In the genomic region with DNA sequence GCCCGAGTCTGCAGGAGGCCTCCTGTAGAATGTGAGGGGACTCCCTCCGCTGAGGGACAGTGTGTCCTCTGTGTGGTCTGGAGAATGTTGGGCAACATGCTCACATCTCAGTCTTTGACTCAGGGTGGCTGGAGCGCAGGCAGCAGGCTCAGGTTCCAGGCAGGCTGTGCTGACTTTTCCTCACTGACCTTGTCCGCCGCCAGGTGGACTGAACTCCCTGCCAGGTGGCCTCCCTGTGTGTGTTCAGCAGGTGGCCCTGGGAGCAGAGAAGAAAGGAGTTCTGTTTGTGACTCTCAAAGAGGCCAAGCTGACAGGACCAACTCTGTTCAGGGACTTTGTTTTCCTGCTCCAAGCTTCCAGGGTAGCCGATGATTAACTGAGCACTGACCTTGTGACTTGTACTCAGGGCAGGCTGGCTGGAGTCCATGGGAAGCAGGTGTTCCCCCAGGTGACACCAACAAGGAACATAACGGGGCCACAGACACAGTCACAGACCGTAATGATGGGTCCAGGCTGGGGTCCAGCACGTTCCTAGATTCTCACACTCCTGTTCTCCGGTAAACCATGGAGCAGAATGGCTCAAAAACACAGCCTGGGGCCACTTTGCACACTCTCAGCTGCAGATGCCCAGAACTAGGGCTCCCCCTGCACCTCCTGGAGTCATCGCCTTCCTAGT, we compare ENCODE assay signal across 1 cellular context.
TF ChIP-seq lines count a peak whose summit lies in the region.

No MANE protein-coding gene starts in this region.

TF ChIP-seq in HepG2, 621 proteins besides CTCF, POLR2A, EP300 and RAD21 (continued from another document and continues in another):
- no peak for TF ChIP-seq ZNF646 (CRISPR knock-in tag; IDR thresholded peaks at IDR 0.05)
- TF ChIP-seq SP5 (CRISPR knock-in tag; IDR thresholded peaks at IDR 0.05; ENCODE audit: borderline replicate concordance, low read depth): no peak
- no peak for TF ChIP-seq PBX2 (CRISPR knock-in tag; IDR thresholded peaks at IDR 0.05)
- TF ChIP-seq, protein P1, sequence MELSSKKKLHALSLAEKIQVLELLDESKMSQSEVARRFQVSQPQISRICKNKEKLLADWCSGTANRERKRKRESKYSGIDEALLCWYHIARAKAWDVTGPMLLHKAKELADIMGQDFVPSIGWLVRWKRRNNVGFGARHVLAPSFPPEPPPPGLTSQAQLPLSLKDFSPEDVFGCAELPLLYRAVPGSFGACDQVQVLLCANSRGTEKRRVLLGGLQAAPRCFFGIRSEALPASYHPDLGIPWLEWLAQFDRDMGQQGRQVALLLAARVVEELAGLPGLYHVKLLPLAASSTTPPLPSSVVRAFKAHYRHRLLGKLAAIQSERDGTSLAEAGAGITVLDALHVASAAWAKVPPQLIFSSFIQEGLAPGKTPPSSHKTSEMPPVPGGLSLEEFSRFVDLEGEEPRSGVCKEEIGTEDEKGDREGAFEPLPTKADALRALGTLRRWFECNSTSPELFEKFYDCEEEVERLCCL (CRISPR knock-in tag; IDR thresholded peaks at IDR 0.05; ENCODE audit: borderline replicate concordance): no peak
- no peak for TF ChIP-seq NCOA1 (CRISPR knock-in tag; IDR thresholded peaks at IDR 0.05)
- TF ChIP-seq ZNF569 (CRISPR knock-in tag; IDR thresholded peaks at IDR 0.05; ENCODE audit: borderline replicate concordance): no peak
- TF ChIP-seq MBNL3 (CRISPR knock-in tag; conservative IDR thresholded peaks at IDR 0.05): no peak
- TF ChIP-seq NFKB2 (CRISPR knock-in tag; IDR thresholded peaks at IDR 0.05; ENCODE audit: borderline replicate concordance): peak; percentile 74; the same call in 1 of the 2 replicates
- TF ChIP-seq ZNF713 (CRISPR knock-in tag; IDR thresholded peaks at IDR 0.05): no peak
- 0 out of 2 replicates have a peak, but pooled peaks have one; percentile 56 for TF ChIP-seq RCOR2 (CRISPR knock-in tag; IDR thresholded peaks at IDR 0.05)
- TF ChIP-seq ZNF367 (CRISPR knock-in tag; IDR thresholded peaks at IDR 0.05; ENCODE audit: borderline replicate concordance): no peak
- no peak for TF ChIP-seq ZNF547 (CRISPR knock-in tag; IDR thresholded peaks at IDR 0.05)
- TF ChIP-seq, protein P2, sequence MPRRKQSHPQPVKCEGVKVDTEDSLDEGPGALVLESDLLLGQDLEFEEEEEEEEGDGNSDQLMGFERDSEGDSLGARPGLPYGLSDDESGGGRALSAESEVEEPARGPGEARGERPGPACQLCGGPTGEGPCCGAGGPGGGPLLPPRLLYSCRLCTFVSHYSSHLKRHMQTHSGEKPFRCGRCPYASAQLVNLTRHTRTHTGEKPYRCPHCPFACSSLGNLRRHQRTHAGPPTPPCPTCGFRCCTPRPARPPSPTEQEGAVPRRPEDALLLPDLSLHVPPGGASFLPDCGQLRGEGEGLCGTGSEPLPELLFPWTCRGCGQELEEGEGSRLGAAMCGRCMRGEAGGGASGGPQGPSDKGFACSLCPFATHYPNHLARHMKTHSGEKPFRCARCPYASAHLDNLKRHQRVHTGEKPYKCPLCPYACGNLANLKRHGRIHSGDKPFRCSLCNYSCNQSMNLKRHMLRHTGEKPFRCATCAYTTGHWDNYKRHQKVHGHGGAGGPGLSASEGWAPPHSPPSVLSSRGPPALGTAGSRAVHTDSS (CRISPR knock-in tag; conservative IDR thresholded peaks at IDR 0.05): no peak
- peak; percentile 74 for TF ChIP-seq FOXJ3 (CRISPR knock-in tag; IDR thresholded peaks at IDR 0.05; ENCODE audit: borderline replicate concordance)
- no peak for TF ChIP-seq ZNF674 (CRISPR knock-in tag; IDR thresholded peaks at IDR 0.05; ENCODE audit: low read depth)
- no peak for TF ChIP-seq ZBTB7B (CRISPR knock-in tag; IDR thresholded peaks at IDR 0.05)
- 0 out of 2 replicates have a peak, but pooled peaks have one; percentile 13 for TF ChIP-seq MAFG (CRISPR knock-in tag; IDR thresholded peaks at IDR 0.05)
- TF ChIP-seq ZSCAN12 (CRISPR knock-in tag; IDR thresholded peaks at IDR 0.05): no peak
- no peak for TF ChIP-seq ZNF639 (CRISPR knock-in tag; conservative IDR thresholded peaks at IDR 0.05)
- no peak for TF ChIP-seq PHF5A (CRISPR knock-in tag; IDR thresholded peaks at IDR 0.05; ENCODE audit: low read depth, unreplicated experiment)
- no peak for TF ChIP-seq SRSF4 (IDR thresholded peaks at IDR 0.05; ENCODE audit: low read depth, low read length, poor library complexity, severe bottlenecking)
- TF ChIP-seq ZFP36L1 (CRISPR knock-in tag; IDR thresholded peaks at IDR 0.05): no peak; the same call in 1 of the 2 replicates
- peak; percentile 61; the same call in 1 of the 2 replicates for TF ChIP-seq ZNF747 (CRISPR knock-in tag; IDR thresholded peaks at IDR 0.05; ENCODE audit: borderline replicate concordance)
- no peak for TF ChIP-seq CREB1 (IDR thresholded peaks at IDR 0.05)
- no peak for TF ChIP-seq CREB1 (CRISPR knock-in tag; IDR thresholded peaks at IDR 0.05)
- no peak for TF ChIP-seq ZNF644 (CRISPR knock-in tag; IDR thresholded peaks at IDR 0.05; ENCODE audit: low read depth)
- peak; percentile 41 for TF ChIP-seq ZFY (CRISPR knock-in tag; IDR thresholded peaks at IDR 0.05)
- no peak for TF ChIP-seq ZNF883 (CRISPR knock-in tag; IDR thresholded peaks at IDR 0.05; ENCODE audit: not compliant biosample characterization)
- no peak for TF ChIP-seq GLI4 (CRISPR knock-in tag; IDR thresholded peaks at IDR 0.05; ENCODE audit: borderline replicate concordance)
- TF ChIP-seq MYC (CRISPR knock-in tag; IDR thresholded peaks at IDR 0.05; ENCODE audit: borderline replicate concordance): peak; percentile 69; the same call in 1 of the 2 replicates
- peak; percentile 43 for TF ChIP-seq SKI (IDR thresholded peaks at IDR 0.05; ENCODE audit: partially characterized antibody)
- no peak for TF ChIP-seq RFXANK (CRISPR knock-in tag; IDR thresholded peaks at IDR 0.05)
- TF ChIP-seq IRX3 (CRISPR knock-in tag; IDR thresholded peaks at IDR 0.05; ENCODE audit: borderline replicate concordance, low read depth): no peak
- peak; percentile 53 for TF ChIP-seq ZMYM3 (CRISPR knock-in tag; IDR thresholded peaks at IDR 0.05)
- TF ChIP-seq EEA1 (CRISPR knock-in tag; IDR thresholded peaks at IDR 0.05; ENCODE audit: borderline replicate concordance): no peak
- TF ChIP-seq NFKBIZ (CRISPR knock-in tag; IDR thresholded peaks at IDR 0.05): no peak
- TF ChIP-seq KLF11 (CRISPR knock-in tag; IDR thresholded peaks at IDR 0.05): no peak
- peak; percentile 17; the same call in 1 of the 2 replicates for TF ChIP-seq ZNF160 (CRISPR knock-in tag; IDR thresholded peaks at IDR 0.05)
- TF ChIP-seq, protein P3, sequence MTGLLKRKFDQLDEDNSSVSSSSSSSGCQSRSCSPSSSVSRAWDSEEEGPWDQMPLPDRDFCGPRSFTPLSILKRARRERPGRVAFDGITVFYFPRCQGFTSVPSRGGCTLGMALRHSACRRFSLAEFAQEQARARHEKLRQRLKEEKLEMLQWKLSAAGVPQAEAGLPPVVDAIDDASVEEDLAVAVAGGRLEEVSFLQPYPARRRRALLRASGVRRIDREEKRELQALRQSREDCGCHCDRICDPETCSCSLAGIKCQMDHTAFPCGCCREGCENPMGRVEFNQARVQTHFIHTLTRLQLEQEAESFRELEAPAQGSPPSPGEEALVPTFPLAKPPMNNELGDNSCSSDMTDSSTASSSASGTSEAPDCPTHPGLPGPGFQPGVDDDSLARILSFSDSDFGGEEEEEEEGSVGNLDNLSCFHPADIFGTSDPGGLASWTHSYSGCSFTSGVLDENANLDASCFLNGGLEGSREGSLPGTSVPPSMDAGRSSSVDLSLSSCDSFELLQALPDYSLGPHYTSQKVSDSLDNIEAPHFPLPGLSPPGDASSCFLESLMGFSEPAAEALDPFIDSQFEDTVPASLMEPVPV (CRISPR knock-in tag; IDR thresholded peaks at IDR 0.05): peak; percentile 57; the same call in 1 of the 2 replicates
- TF ChIP-seq, protein P4, sequence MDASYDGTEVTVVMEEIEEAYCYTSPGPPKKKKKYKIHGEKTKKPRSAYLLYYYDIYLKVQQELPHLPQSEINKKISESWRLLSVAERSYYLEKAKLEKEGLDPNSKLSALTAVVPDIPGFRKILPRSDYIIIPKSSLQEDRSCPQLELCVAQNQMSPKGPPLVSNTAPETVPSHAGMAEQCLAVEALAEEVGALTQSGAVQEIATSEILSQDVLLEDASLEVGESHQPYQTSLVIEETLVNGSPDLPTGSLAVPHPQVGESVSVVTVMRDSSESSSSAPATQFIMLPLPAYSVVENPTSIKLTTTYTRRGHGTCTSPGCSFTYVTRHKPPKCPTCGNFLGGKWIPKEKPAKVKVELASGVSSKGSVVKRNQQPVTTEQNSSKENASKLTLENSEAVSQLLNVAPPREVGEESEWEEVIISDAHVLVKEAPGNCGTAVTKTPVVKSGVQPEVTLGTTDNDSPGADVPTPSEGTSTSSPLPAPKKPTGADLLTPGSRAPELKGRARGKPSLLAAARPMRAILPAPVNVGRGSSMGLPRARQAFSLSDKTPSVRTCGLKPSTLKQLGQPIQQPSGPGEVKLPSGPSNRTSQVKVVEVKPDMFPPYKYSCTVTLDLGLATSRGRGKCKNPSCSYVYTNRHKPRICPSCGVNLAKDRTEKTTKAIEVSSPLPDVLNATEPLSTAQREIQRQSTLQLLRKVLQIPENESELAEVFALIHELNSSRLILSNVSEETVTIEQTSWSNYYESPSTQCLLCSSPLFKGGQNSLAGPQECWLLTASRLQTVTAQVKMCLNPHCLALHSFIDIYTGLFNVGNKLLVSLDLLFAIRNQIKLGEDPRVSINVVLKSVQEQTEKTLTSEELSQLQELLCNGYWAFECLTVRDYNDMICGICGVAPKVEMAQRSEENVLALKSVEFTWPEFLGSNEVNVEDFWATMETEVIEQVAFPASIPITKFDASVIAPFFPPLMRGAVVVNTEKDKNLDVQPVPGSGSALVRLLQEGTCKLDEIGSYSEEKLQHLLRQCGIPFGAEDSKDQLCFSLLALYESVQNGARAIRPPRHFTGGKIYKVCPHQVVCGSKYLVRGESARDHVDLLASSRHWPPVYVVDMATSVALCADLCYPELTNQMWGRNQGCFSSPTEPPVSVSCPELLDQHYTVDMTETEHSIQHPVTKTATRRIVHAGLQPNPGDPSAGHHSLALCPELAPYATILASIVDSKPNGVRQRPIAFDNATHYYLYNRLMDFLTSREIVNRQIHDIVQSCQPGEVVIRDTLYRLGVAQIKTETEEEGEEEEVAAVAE (CRISPR knock-in tag; IDR thresholded peaks at IDR 0.05; ENCODE audit: borderline replicate concordance): no peak
- TF ChIP-seq BHLHE40 (IDR thresholded peaks at IDR 0.05; ENCODE audit: low read length): no peak
- TF ChIP-seq ZNF343 (CRISPR knock-in tag; IDR thresholded peaks at IDR 0.05): 0 out of 2 replicates have a peak, but pooled peaks have one; percentile 71
- TF ChIP-seq, protein P5, sequence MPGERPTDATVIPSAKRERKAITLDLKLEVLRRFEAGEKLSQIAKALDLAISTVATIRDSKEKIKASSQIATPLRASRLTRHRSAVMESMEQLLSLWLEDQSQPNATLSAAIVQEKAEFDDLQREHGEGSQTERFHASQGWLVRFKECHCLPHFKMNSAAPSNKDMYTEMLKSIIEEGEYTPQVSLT (CRISPR knock-in tag; IDR thresholded peaks at IDR 0.05; ENCODE audit: borderline replicate concordance, low read depth): no peak
- TF ChIP-seq TAF15 (IDR thresholded peaks at IDR 0.05; ENCODE audit: low read depth, low read length, poor library complexity, severe bottlenecking): no peak
